Comparison of ENCODE assay signal across 1 cellular context in the genomic region with DNA sequence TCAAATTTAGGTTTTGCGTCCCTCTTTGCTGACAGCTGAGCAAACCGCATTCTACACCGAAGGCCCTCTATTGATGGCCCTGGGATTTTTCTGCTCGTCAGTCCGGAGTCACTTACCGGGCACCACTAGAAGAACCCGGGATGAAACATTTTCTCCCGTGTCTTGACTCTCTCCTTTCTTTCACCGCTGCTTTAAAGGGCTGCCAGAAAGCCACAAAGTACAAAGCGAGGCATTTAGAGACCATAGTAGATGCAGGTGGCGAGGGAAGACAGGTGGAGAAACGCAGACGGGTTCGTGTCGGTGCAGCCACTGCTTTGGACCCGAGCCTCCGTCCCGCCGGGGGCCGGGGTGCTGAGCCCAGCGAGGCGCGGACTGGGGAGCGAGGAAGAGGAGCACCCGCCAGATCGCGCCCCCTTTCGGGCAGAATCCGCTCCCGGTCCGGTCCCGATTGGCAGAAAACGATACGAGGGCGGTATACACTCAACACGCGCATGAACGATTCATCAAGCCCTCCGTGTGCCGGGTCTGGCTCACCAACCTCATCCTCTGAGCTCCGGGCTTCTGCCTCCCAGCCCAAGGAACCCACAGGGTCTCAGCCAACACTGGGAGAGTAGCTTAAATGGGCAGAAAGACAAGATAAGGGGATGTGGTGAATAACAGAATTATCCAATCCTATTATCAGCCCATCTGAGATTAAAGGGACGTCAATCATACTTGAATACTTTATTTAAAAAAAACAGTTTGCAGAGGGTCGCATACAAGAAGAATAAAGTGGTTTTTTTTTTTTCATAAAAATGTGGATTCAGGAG.
A peak's percentile ranks its signal among the peaks of the same experiment; 100 is the strongest.
TF ChIP-seq lines count a peak whose summit lies in the region.

No MANE protein-coding gene starts in this region.

TF ChIP-seq in K562, 482 proteins besides CTCF, POLR2A, EP300 and RAD21 (continued from another document and continues in another):
- TF ChIP-seq, protein P1, sequence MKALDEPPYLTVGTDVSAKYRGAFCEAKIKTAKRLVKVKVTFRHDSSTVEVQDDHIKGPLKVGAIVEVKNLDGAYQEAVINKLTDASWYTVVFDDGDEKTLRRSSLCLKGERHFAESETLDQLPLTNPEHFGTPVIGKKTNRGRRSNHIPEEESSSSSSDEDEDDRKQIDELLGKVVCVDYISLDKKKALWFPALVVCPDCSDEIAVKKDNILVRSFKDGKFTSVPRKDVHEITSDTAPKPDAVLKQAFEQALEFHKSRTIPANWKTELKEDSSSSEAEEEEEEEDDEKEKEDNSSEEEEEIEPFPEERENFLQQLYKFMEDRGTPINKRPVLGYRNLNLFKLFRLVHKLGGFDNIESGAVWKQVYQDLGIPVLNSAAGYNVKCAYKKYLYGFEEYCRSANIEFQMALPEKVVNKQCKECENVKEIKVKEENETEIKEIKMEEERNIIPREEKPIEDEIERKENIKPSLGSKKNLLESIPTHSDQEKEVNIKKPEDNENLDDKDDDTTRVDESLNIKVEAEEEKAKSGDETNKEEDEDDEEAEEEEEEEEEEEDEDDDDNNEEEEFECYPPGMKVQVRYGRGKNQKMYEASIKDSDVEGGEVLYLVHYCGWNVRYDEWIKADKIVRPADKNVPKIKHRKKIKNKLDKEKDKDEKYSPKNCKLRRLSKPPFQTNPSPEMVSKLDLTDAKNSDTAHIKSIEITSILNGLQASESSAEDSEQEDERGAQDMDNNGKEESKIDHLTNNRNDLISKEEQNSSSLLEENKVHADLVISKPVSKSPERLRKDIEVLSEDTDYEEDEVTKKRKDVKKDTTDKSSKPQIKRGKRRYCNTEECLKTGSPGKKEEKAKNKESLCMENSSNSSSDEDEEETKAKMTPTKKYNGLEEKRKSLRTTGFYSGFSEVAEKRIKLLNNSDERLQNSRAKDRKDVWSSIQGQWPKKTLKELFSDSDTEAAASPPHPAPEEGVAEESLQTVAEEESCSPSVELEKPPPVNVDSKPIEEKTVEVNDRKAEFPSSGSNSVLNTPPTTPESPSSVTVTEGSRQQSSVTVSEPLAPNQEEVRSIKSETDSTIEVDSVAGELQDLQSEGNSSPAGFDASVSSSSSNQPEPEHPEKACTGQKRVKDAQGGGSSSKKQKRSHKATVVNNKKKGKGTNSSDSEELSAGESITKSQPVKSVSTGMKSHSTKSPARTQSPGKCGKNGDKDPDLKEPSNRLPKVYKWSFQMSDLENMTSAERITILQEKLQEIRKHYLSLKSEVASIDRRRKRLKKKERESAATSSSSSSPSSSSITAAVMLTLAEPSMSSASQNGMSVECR (CRISPR knock-in tag; IDR thresholded peaks at IDR 0.05): peak; percentile 93
- no peak for TF ChIP-seq PRPF4 (IDR thresholded peaks at IDR 0.05; ENCODE audit: insufficient read depth, low read depth, low read length, poor library complexity, severe bottlenecking)
- peak; percentile 58 for TF ChIP-seq BHLHE40 (IDR thresholded peaks at IDR 0.05; ENCODE audit: low read length)
- TF ChIP-seq JUN (IDR thresholded peaks at IDR 0.05; ENCODE audit: borderline replicate concordance, low read depth, low read length): peak; percentile 17; the same call in 1 of the 2 replicates
- no peak for TF ChIP-seq JUN (CRISPR knock-in tag; IDR thresholded peaks at IDR 0.05; ENCODE audit: borderline replicate concordance)
- no peak for TF ChIP-seq ARNT (IDR thresholded peaks at IDR 0.05)
- TF ChIP-seq TARDBP (IDR thresholded peaks at IDR 0.05): peak; percentile 85; the same call in 1 of the 2 replicates
- TF ChIP-seq SMC3 (conservative IDR thresholded peaks at IDR 0.05; ENCODE audit: insufficient read depth, low read depth, low read length): peak; percentile 63
- TF ChIP-seq POLR2H (tag; IDR thresholded peaks at IDR 0.05; ENCODE audit: low read depth): peak; percentile 81; the same call in 1 of the 2 replicates
- TF ChIP-seq, protein P2, sequence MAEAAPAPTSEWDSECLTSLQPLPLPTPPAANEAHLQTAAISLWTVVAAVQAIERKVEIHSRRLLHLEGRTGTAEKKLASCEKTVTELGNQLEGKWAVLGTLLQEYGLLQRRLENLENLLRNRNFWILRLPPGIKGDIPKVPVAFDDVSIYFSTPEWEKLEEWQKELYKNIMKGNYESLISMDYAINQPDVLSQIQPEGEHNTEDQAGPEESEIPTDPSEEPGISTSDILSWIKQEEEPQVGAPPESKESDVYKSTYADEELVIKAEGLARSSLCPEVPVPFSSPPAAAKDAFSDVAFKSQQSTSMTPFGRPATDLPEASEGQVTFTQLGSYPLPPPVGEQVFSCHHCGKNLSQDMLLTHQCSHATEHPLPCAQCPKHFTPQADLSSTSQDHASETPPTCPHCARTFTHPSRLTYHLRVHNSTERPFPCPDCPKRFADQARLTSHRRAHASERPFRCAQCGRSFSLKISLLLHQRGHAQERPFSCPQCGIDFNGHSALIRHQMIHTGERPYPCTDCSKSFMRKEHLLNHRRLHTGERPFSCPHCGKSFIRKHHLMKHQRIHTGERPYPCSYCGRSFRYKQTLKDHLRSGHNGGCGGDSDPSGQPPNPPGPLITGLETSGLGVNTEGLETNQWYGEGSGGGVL (CRISPR knock-in tag; IDR thresholded peaks at IDR 0.05): no peak
- TF ChIP-seq FOXJ2 (tag; IDR thresholded peaks at IDR 0.05): no peak; the same call in 1 of the 2 replicates
- no peak; the same call in 1 of the 2 replicates for TF ChIP-seq PTBP1 (IDR thresholded peaks at IDR 0.05; ENCODE audit: low read depth, low read length)
- TF ChIP-seq, protein P3, sequence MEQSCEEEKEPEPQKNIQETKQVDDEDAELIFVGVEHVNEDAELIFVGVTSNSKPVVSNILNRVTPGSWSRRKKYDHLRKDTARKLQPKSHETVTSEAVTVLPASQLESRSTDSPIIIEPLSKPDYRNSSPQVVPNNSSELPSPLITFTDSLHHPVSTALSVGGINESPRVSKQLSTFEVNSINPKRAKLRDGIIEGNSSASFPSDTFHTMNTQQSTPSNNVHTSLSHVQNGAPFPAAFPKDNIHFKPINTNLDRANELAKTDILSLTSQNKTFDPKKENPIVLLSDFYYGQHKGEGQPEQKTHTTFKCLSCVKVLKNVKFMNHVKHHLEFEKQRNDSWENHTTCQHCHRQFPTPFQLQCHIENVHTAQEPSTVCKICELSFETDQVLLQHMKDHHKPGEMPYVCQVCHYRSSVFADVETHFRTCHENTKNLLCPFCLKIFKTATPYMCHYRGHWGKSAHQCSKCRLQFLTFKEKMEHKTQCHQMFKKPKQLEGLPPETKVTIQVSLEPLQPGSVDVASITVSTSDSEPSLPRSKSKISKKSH (CRISPR knock-in tag; IDR thresholded peaks at IDR 0.05): no peak
- TF ChIP-seq ZNF24 (IDR thresholded peaks at IDR 0.05): peak; percentile 84
- peak; percentile 86 for TF ChIP-seq HMGN3 (IDR thresholded peaks at IDR 0.05; ENCODE audit: borderline replicate concordance, extremely low read depth, insufficient read length, low read depth, low read length)
- no peak for TF ChIP-seq MEF2D (tag; conservative IDR thresholded peaks at IDR 0.05; ENCODE audit: low read depth)
- no peak; the same call in 1 of the 2 replicates for TF ChIP-seq ZNF384 (IDR thresholded peaks at IDR 0.05; ENCODE audit: low read depth, low read length)
- no peak for TF ChIP-seq CREBBP (IDR thresholded peaks at IDR 0.05; ENCODE audit: low read depth, low read length)
- TF ChIP-seq RUNX1 (IDR thresholded peaks at IDR 0.05; ENCODE audit: low read depth): no peak
- no peak for TF ChIP-seq NELFE (IDR thresholded peaks at IDR 0.05; ENCODE audit: insufficient read depth, insufficient read length)
- TF ChIP-seq ZNF133 (CRISPR knock-in tag; IDR thresholded peaks at IDR 0.05): no peak
- TF ChIP-seq RHOXF2B (CRISPR knock-in tag; conservative IDR thresholded peaks at IDR 0.05): no peak
- TF ChIP-seq HLTF (IDR thresholded peaks at IDR 0.05): peak; percentile 87
- no peak for TF ChIP-seq ZNF551 (CRISPR knock-in tag; IDR thresholded peaks at IDR 0.05)
- no peak for TF ChIP-seq CHD1 (IDR thresholded peaks at IDR 0.05; ENCODE audit: low read length)
- no peak for TF ChIP-seq CEBPG (CRISPR knock-in tag; IDR thresholded peaks at IDR 0.05)
- TF ChIP-seq CEBPG (tag; conservative IDR thresholded peaks at IDR 0.05 in 1 of 2, IDR thresholded peaks at IDR 0.05 in 1 of 2): no peak
- TF ChIP-seq NBN (IDR thresholded peaks at IDR 0.05; ENCODE audit: low read depth): peak; percentile 90
- TF ChIP-seq FOS (IDR thresholded peaks at IDR 0.05; ENCODE audit: extremely low read depth, insufficient read length): no peak
- TF ChIP-seq TGIF2 (CRISPR knock-in tag; IDR thresholded peaks at IDR 0.05): no peak
- TF ChIP-seq, protein P4, sequence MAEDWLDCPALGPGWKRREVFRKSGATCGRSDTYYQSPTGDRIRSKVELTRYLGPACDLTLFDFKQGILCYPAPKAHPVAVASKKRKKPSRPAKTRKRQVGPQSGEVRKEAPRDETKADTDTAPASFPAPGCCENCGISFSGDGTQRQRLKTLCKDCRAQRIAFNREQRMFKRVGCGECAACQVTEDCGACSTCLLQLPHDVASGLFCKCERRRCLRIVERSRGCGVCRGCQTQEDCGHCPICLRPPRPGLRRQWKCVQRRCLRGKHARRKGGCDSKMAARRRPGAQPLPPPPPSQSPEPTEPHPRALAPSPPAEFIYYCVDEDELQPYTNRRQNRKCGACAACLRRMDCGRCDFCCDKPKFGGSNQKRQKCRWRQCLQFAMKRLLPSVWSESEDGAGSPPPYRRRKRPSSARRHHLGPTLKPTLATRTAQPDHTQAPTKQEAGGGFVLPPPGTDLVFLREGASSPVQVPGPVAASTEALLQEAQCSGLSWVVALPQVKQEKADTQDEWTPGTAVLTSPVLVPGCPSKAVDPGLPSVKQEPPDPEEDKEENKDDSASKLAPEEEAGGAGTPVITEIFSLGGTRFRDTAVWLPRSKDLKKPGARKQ (CRISPR knock-in tag; IDR thresholded peaks at IDR 0.05): no peak
- no peak for TF ChIP-seq NCOA6 (IDR thresholded peaks at IDR 0.05)
- TF ChIP-seq ZNF12 (CRISPR knock-in tag; IDR thresholded peaks at IDR 0.05): no peak
- TF ChIP-seq ADNP (tag; IDR thresholded peaks at IDR 0.05): peak; percentile 54; the same call in 1 of the 2 replicates
- no peak for TF ChIP-seq ZNF311 (CRISPR knock-in tag; IDR thresholded peaks at IDR 0.05)
- peak; percentile 15; the same call in 1 of the 2 replicates for TF ChIP-seq BACH1 (tag; IDR thresholded peaks at IDR 0.05)
- TF ChIP-seq TRIM28 (IDR thresholded peaks at IDR 0.05): peak; percentile 53; the same call in 1 of the 2 replicates
- TF ChIP-seq, protein P5, sequence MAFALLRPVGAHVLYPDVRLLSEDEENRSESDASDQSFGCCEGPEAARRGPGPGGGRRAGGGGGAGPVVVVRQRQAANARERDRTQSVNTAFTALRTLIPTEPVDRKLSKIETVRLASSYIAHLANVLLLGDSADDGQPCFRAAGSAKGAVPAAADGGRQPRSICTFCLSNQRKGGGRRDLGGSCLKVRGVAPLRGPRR (CRISPR knock-in tag; IDR thresholded peaks at IDR 0.05): no peak
- TF ChIP-seq ASH1L (IDR thresholded peaks at IDR 0.05; ENCODE audit: borderline replicate concordance, low read depth, partially characterized antibody): no peak
- TF ChIP-seq LCOR (CRISPR knock-in tag; IDR thresholded peaks at IDR 0.05): peak; percentile 77
- peak; percentile 97 for TF ChIP-seq XRCC5 (IDR thresholded peaks at IDR 0.05; ENCODE audit: low read depth, low read length)
- TF ChIP-seq, protein P6, sequence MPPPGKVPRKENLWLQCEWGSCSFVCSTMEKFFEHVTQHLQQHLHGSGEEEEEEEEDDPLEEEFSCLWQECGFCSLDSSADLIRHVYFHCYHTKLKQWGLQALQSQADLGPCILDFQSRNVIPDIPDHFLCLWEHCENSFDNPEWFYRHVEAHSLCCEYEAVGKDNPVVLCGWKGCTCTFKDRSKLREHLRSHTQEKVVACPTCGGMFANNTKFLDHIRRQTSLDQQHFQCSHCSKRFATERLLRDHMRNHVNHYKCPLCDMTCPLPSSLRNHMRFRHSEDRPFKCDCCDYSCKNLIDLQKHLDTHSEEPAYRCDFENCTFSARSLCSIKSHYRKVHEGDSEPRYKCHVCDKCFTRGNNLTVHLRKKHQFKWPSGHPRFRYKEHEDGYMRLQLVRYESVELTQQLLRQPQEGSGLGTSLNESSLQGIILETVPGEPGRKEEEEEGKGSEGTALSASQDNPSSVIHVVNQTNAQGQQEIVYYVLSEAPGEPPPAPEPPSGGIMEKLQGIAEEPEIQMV (tag; conservative IDR thresholded peaks at IDR 0.05; ENCODE audit: low read depth): no peak
- peak; percentile 64; the same call in 1 of the 2 replicates for TF ChIP-seq ZC3H8 (IDR thresholded peaks at IDR 0.05)
- TF ChIP-seq ZFPM2 (CRISPR knock-in tag; IDR thresholded peaks at IDR 0.05): no peak
- TF ChIP-seq, protein P7, sequence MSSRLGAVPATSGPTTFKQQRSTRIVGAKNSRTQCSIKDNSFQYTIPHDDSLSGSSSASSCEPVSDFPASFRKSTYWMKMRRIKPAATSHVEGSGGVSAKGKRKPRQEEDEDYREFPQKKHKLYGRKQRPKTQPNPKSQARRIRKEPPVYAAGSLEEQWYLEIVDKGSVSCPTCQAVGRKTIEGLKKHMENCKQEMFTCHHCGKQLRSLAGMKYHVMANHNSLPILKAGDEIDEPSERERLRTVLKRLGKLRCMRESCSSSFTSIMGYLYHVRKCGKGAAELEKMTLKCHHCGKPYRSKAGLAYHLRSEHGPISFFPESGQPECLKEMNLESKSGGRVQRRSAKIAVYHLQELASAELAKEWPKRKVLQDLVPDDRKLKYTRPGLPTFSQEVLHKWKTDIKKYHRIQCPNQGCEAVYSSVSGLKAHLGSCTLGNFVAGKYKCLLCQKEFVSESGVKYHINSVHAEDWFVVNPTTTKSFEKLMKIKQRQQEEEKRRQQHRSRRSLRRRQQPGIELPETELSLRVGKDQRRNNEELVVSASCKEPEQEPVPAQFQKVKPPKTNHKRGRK (tag; IDR thresholded peaks at IDR 0.05): no peak
- TF ChIP-seq NONO (IDR thresholded peaks at IDR 0.05; ENCODE audit: low read depth in 2 of 2, low read length in 1 of 2): no peak
- peak; percentile 78; the same call in 1 of the 2 replicates for TF ChIP-seq MYNN (IDR thresholded peaks at IDR 0.05)
- TF ChIP-seq MYNN (CRISPR knock-in tag; IDR thresholded peaks at IDR 0.05): no peak
- TF ChIP-seq MTA3 (IDR thresholded peaks at IDR 0.05; ENCODE audit: borderline replicate concordance): peak; percentile 88
- TF ChIP-seq, protein P8, sequence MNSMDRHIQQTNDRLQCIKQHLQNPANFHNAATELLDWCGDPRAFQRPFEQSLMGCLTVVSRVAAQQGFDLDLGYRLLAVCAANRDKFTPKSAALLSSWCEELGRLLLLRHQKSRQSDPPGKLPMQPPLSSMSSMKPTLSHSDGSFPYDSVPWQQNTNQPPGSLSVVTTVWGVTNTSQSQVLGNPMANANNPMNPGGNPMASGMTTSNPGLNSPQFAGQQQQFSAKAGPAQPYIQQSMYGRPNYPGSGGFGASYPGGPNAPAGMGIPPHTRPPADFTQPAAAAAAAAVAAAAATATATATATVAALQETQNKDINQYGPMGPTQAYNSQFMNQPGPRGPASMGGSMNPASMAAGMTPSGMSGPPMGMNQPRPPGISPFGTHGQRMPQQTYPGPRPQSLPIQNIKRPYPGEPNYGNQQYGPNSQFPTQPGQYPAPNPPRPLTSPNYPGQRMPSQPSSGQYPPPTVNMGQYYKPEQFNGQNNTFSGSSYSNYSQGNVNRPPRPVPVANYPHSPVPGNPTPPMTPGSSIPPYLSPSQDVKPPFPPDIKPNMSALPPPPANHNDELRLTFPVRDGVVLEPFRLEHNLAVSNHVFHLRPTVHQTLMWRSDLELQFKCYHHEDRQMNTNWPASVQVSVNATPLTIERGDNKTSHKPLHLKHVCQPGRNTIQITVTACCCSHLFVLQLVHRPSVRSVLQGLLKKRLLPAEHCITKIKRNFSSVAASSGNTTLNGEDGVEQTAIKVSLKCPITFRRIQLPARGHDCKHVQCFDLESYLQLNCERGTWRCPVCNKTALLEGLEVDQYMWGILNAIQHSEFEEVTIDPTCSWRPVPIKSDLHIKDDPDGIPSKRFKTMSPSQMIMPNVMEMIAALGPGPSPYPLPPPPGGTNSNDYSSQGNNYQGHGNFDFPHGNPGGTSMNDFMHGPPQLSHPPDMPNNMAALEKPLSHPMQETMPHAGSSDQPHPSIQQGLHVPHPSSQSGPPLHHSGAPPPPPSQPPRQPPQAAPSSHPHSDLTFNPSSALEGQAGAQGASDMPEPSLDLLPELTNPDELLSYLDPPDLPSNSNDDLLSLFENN (IDR thresholded peaks at IDR 0.05; ENCODE audit: low read depth in 2 of 2, low read length in 2 of 2): no peak; a peak in 1 of 4 replicates
